ENCODE assay signal across 9 cellular contexts in the genomic region with DNA sequence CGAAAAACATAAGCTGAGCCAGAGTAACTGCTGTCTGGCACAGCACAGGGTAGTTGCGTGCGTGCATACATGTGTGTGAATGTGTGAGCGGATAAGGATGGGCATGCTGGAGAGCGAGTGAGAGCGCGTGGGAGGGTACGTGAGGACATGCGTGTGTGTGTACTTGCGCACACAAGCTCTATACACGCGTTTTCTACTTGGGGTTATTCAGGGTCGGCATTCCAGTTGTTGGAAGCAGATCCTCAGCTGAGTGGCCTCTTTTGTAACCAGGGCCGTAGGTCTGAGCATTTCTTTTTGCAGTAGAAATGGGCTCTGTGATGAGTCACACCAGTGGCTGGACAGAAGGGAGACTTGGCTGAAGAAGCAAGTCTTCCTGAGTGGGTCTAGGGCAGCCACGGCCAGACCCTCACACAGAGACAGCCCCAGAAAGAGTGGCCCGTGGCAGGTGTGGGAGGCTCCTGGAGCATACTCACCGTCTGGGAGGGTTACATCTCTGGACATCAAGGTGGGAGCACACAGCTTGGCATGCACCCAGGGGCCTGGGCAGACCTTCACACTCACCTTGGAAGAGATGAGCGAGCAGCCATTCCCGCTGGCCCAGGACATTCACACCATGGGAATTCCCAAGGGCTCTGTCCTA.
DNase-seq lines count a peak whose midpoint lies in the region; ATAC-seq and TF ChIP-seq lines count a peak whose summit lies in the region.
"Had no signal": no experiment of that assay in that cellular context is flagged by ENCODE, and none has a peak within 500 bp of the region (broad histone marks: within the 10 kb centered on the region; RNA-seq: fewer than 3 reads in every experiment).

No MANE protein-coding gene starts in this region.

- no peaks in the 10 kb centered on the region for H3K9me2 ChIP-seq in SK-N-SH

- H3K4me2 ChIP-seq in SK-N-SH = peak overlapping the region; percentile 64

- H3K27ac ChIP-seq in SK-N-SH (ENCODE audit: low read depth in 2 of 2, low read length in 1 of 2) = peak overlapping the region in 1 of 2 experiments; percentile 85; a peak in 3 of 4 replicates
- peak overlapping the region; percentile 4 for H3K27ac ChIP-seq in foreskin keratinocyte
- peak overlapping the region; percentile 73 to 92 (median 89) for H3K27ac ChIP-seq in sigmoid colon
- H3K27ac ChIP-seq in caudate nucleus (ENCODE audit: low read depth, low read length) = no peak overlapping the region
- H3K27ac ChIP-seq: parathyroid adenoma had no signal

- H3K9me3 ChIP-seq in SK-N-SH = no peaks in the 10 kb centered on the region
- no peaks in the 10 kb centered on the region for H3K9me3 ChIP-seq in sigmoid colon

- peak overlapping the region; percentile 35; the same call in 1 of the 2 replicates for H2AFZ ChIP-seq in SK-N-SH (ENCODE audit: low read depth)

- no peaks in the 10 kb centered on the region for H4K20me1 ChIP-seq in SK-N-SH (ENCODE audit: insufficient read depth)

- WGBS in SK-N-SH (ENCODE audit: low lambda C conversion rate) = 61% methylated on average over 16 of the region's 19 CpGs
- WGBS in sigmoid colon, 2 donors = 76 to 82% methylated on average over 19 of the region's 19 CpGs

- CTCF ChIA-PET in SK-N-SH (lab: Yijun Ruan, JAX) = interaction anchor here (0.8 to 19.9 kb wide), 10 partner anchors 9 to 412 kb away, joined by 3 to 484 read pairs (median 8); a partner anchor contains a TSS

- H3F3A ChIP-seq in SK-N-SH (replicated peaks; ENCODE audit: insufficient read depth) = peaks cover 29% of the 10 kb centered on the region

- H3K9ac ChIP-seq in SK-N-SH = peak overlapping the region; percentile 36
- H3K9ac ChIP-seq: parathyroid adenoma had no signal

- intact Hi-C loops in sigmoid colon (cut with DNase I) = no loop called here

- H3K27me3 ChIP-seq in SK-N-SH (ENCODE audit: insufficient read depth) = no peaks in the 10 kb centered on the region
- H3K27me3 ChIP-seq in foreskin keratinocyte = no peaks in the 10 kb centered on the region
- H3K27me3 ChIP-seq in sigmoid colon = no peaks in the 10 kb centered on the region

- TF ChIP-seq RAD21 in SK-N-SH (IDR thresholded peaks at IDR 0.05; ENCODE audit: low read length) = no peak

- H3K4me1 ChIP-seq in SK-N-SH (ENCODE audit: control insufficient read depth in 1 of 2, insufficient read depth in 2 of 2, low read depth in 1 of 2, low read length in 1 of 2) = peaks cover 19 to 24% of the 10 kb centered on the region in 2 experiments; a peak in 2 of 4 replicates
- peaks cover 13% of the 10 kb centered on the region for H3K4me1 ChIP-seq in foreskin keratinocyte
- peaks cover 0 to 61% (median 56%) of the 10 kb centered on the region in 4 donors for H3K4me1 ChIP-seq in sigmoid colon
- H3K4me1 ChIP-seq: parathyroid adenoma had no signal

- TF ChIP-seq EP300 in SK-N-SH (IDR thresholded peaks at IDR 0.05; ENCODE audit: borderline replicate concordance in 1 of 2, low read depth in 1 of 2, low read length in 1 of 2) (no peak), sigmoid colon (IDR thresholded peaks at IDR 0.05) (peak in 3 of 4 donors; percentile 73 to 91 (median 75))

- DNase-seq in COLO829 (ENCODE audit: low spot score) = peak; percentile 77
- DNase-seq in SK-N-SH = peak; percentile 34
- DNase-seq in foreskin keratinocyte = no peak
- DNase-seq in sigmoid colon = peak; percentile 89
- no peak for DNase-seq in GM10266 (ENCODE audit: extremely low spot score)
- DNase-seq in activated CD4-positive, alpha-beta T cell treated with anti-CD3 and anti-CD28 coated beads, Interleukin-2, amount 50 U/mL, for 1 hour = no peak
- no peak for DNase-seq in germinal center (ENCODE audit: low spot score)
- DNase-seq in caudate nucleus (lab: John Stamatoyannopoulos, UW) = no peak

- H3K4me3 ChIP-seq in SK-N-SH (ENCODE audit: low read depth in 2 of 2, low read length in 1 of 2) = 0 out of 4 replicates have a peak overlapping the region, but pooled peaks of 1 of the 2 experiments have one; percentile 4
- no peak overlapping the region for H3K4me3 ChIP-seq in sigmoid colon

- no peaks in the 10 kb centered on the region for H3K79me2 ChIP-seq in SK-N-SH (ENCODE audit: insufficient read depth)
- H3K79me2 ChIP-seq: parathyroid adenoma had no signal

- no peak for TF ChIP-seq POLR2A in sigmoid colon (IDR thresholded peaks at IDR 0.05)

- POLR2A ChIA-PET in SK-N-SH (lab: Yijun Ruan, JAX) = interaction anchor here (0.6 kb wide), 1 partner anchor 136 kb away, joined by 3 read pairs; no protein-coding TSS in a partner anchor

- TF ChIP-seq CTCF in SK-N-SH (IDR thresholded peaks at IDR 0.05) (no peak), foreskin keratinocyte (conservative IDR thresholded peaks at IDR 0.05) (no peak), sigmoid colon (IDR thresholded peaks at IDR 0.05) (no peak), GM10266 (IDR thresholded peaks at IDR 0.05; ENCODE audit: control insufficient read depth, insufficient read depth, low read depth, missing control alignments) (no peak)

- no peaks in the 10 kb centered on the region for H3K36me3 ChIP-seq in SK-N-SH (replicated peaks in 1 of 2; ENCODE audit: control insufficient read depth in 1 of 2, insufficient read depth in 2 of 2, low read length in 1 of 2)
- no peaks in the 10 kb centered on the region for H3K36me3 ChIP-seq in sigmoid colon

- ATAC-seq in foreskin keratinocyte = no peak

TF ChIP-seq in SK-N-SH, 30 proteins besides CTCF, POLR2A, EP300 and RAD21:
- TF ChIP-seq MEF2A (IDR thresholded peaks at IDR 0.05; ENCODE audit: borderline replicate concordance, low read depth) = no peak
- peak; percentile 67; the same call in 1 of the 2 replicates for TF ChIP-seq RXRA (IDR thresholded peaks at IDR 0.05; ENCODE audit: borderline replicate concordance, low read depth)
- peak; percentile 78; the same call in 1 of the 2 replicates for TF ChIP-seq FOSL2 (IDR thresholded peaks at IDR 0.05; ENCODE audit: borderline replicate concordance, low read depth)
- no peak for TF ChIP-seq CHD2 (IDR thresholded peaks at IDR 0.05; ENCODE audit: low read length, partially characterized antibody)
- TF ChIP-seq RFX5 (IDR thresholded peaks at IDR 0.05; ENCODE audit: low read length) = no peak
- no peak for TF ChIP-seq GABPA (IDR thresholded peaks at IDR 0.05; ENCODE audit: low read depth)
- TF ChIP-seq EZH2phosphoT487 (IDR thresholded peaks at IDR 0.05; ENCODE audit: borderline replicate concordance, low read depth) = no peak
- no peak for TF ChIP-seq YY1 (IDR thresholded peaks at IDR 0.05; ENCODE audit: low read depth)
- TF ChIP-seq FOXM1 (IDR thresholded peaks at IDR 0.05; ENCODE audit: low read depth) = no peak
- TF ChIP-seq, protein P1, sequence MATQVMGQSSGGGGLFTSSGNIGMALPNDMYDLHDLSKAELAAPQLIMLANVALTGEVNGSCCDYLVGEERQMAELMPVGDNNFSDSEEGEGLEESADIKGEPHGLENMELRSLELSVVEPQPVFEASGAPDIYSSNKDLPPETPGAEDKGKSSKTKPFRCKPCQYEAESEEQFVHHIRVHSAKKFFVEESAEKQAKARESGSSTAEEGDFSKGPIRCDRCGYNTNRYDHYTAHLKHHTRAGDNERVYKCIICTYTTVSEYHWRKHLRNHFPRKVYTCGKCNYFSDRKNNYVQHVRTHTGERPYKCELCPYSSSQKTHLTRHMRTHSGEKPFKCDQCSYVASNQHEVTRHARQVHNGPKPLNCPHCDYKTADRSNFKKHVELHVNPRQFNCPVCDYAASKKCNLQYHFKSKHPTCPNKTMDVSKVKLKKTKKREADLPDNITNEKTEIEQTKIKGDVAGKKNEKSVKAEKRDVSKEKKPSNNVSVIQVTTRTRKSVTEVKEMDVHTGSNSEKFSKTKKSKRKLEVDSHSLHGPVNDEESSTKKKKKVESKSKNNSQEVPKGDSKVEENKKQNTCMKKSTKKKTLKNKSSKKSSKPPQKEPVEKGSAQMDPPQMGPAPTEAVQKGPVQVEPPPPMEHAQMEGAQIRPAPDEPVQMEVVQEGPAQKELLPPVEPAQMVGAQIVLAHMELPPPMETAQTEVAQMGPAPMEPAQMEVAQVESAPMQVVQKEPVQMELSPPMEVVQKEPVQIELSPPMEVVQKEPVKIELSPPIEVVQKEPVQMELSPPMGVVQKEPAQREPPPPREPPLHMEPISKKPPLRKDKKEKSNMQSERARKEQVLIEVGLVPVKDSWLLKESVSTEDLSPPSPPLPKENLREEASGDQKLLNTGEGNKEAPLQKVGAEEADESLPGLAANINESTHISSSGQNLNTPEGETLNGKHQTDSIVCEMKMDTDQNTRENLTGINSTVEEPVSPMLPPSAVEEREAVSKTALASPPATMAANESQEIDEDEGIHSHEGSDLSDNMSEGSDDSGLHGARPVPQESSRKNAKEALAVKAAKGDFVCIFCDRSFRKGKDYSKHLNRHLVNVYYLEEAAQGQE (IDR thresholded peaks at IDR 0.05; ENCODE audit: low read depth, low read length) = no peak
- TF ChIP-seq TCF12 (IDR thresholded peaks at IDR 0.05) = peak; percentile 31
- peak; percentile 64 for TF ChIP-seq JUND (IDR thresholded peaks at IDR 0.05)
- TF ChIP-seq, protein P2, sequence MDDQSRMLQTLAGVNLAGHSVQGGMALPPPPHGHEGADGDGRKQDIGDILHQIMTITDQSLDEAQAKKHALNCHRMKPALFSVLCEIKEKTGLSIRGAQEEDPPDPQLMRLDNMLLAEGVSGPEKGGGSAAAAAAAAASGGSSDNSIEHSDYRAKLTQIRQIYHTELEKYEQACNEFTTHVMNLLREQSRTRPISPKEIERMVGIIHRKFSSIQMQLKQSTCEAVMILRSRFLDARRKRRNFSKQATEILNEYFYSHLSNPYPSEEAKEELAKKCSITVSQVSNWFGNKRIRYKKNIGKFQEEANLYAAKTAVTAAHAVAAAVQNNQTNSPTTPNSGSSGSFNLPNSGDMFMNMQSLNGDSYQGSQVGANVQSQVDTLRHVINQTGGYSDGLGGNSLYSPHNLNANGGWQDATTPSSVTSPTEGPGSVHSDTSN (IDR thresholded peaks at IDR 0.05) = no peak
- peak; percentile 35; the same call in 1 of the 2 replicates for TF ChIP-seq NFIC (IDR thresholded peaks at IDR 0.05; ENCODE audit: borderline replicate concordance)

Comparison
In these comparisons a context has a peak if more than half of its experiments do, and no peak if none do; other contexts are left out.
1. DNase-seq: peak in COLO829 (single experiment), SK-N-SH (single experiment) and sigmoid colon (single experiment); none in foreskin keratinocyte (0 of 2), GM10266 (single experiment), activated CD4-positive, alpha-beta T cell treated with anti-CD3 and anti-CD28 coated beads, Interleukin-2, amount 50 U/mL, for 1 hour (single experiment), germinal center (single experiment) and caudate nucleus (0 of 61).